Comparison of ENCODE assay signal across 27 cellular contexts in the genomic region with DNA sequence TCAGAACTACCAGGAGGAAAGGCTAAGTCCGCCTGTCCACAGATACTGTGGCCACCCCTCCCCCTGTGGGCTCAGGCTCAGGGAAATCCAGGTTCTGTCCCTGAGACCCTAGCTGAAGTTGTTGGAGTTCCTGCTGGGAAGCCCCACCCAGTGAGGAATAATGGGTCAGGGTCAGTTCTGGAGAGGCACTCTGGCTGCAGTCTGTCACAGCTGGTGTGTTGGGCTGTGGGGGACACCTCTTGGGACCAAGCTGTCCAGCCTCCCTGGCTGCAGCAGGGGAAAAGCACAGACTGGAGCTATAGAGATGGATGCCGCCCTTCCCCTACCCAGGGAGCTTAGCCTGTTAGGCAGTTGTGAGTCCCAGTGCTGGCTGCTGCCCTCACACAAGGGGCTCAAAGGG.
"Had no signal": no experiment of that assay in that cellular context is flagged by ENCODE, and none has a peak within 500 bp of the region (broad histone marks: within the 10 kb centered on the region; RNA-seq: fewer than 3 reads in every experiment).

No MANE protein-coding gene starts in this region.

- DNase-seq: dorsolateral prefrontal cortex; effector CD4-positive, alpha-beta T cell; hypothalamus; immature natural killer cell; islet precursor cell; left ventricle myocardium superior; lower lobe of right lung; mucosa of descending colon; naive thymus-derived CD4-positive, alpha-beta T cell; right lobe of liver; small intestine; stimulated activated CD4-positive, alpha-beta T cell treated with anti-CD3 and anti-CD28 coated beads, Interleukin-12 subunit alpha, Interleukin-12 subunit beta, amount 100 ng/mL, for 4 hours; stimulated activated CD4-positive, alpha-beta T cell treated with anti-CD3 and anti-CD28 coated beads, Interleukin-1b, Interleukin-23, amount 100 ng/mL, for 48 hours; stimulated activated CD4-positive, alpha-beta T cell treated with anti-CD3 and anti-CD28 coated beads, Interleukin-4, amount 100 ng/mL, for 1 hour; stimulated activated CD8-positive, alpha-beta memory T cell treated with anti-CD3 and anti-CD28 coated beads, Interleukin-4, amount 100 ng/mL, for 48 hours; stimulated activated naive CD4-positive, alpha-beta T cell treated with Interleukin-2 at 50 U/mL for 16 hours; upper lobe of right lung; uterus had no signal

- H3K4me2 ChIP-seq: neural progenitor cell had no signal

- H3K36me3 ChIP-seq: lower lobe of right lung, neural progenitor cell, right lobe of liver, thoracic aorta, tibial nerve, upper lobe of right lung, uterus had no signal

- H3K27me3 Mint-ChIP-seq: memory B cell; naive thymus-derived CD4-positive, alpha-beta T cell; progenitor cell of endocrine pancreas had no signal

- H3K9me3 ChIP-seq: lower lobe of right lung, mucosa of descending colon, right lobe of liver, thoracic aorta, upper lobe of right lung, uterus had no signal

- H3K9ac ChIP-seq: neural progenitor cell, parathyroid adenoma had no signal

- H3K27ac ChIP-seq: dorsolateral prefrontal cortex, lower lobe of right lung, neural progenitor cell, parathyroid adenoma, right lobe of liver, thoracic aorta, tibial nerve, upper lobe of right lung, uterus had no signal

- H3K79me2 ChIP-seq: parathyroid adenoma had no signal

- H3K27ac Mint-ChIP-seq: immature natural killer cell; memory B cell; mesothelial cell of epicardium; naive thymus-derived CD4-positive, alpha-beta T cell; nephron; neural progenitor cell; progenitor cell of endocrine pancreas had no signal

- H2AFZ ChIP-seq: neural progenitor cell, parathyroid adenoma had no signal

- FAIRE-seq: frontal cortex, small intestine had no signal

- H3K36me3 Mint-ChIP-seq: immature natural killer cell, memory B cell, mesothelial cell of epicardium, neural progenitor cell had no signal

- H3K9me3 Mint-ChIP-seq: neural progenitor cell had no signal

- H3K4me3 ChIP-seq: dorsolateral prefrontal cortex, lower lobe of right lung, mucosa of descending colon, neural progenitor cell, right lobe of liver, thoracic aorta, tibial nerve, upper lobe of right lung, uterus had no signal

- H3K4me3 Mint-ChIP-seq: immature natural killer cell; memory B cell; mesothelial cell of epicardium; naive thymus-derived CD4-positive, alpha-beta T cell; nephron; neural progenitor cell had no signal

- H3K4me1 ChIP-seq: lower lobe of right lung, neural progenitor cell, parathyroid adenoma, right lobe of liver, tibial nerve, upper lobe of right lung, uterus had no signal

- H3K27me3 ChIP-seq: dorsolateral prefrontal cortex, neural progenitor cell, right lobe of liver, tibial nerve, upper lobe of right lung, uterus had no signal

- H3K4me1 Mint-ChIP-seq: immature natural killer cell; memory B cell; mesothelial cell of epicardium; naive thymus-derived CD4-positive, alpha-beta T cell; nephron; neural progenitor cell had no signal

- ATAC-seq: left ventricle myocardium superior; lower lobe of right lung; mucosa of descending colon; naive thymus-derived CD4-positive, alpha-beta T cell; right lobe of liver; upper lobe of right lung had no signal
